ENCODE assay signal across 8 cellular contexts in the genomic region with DNA sequence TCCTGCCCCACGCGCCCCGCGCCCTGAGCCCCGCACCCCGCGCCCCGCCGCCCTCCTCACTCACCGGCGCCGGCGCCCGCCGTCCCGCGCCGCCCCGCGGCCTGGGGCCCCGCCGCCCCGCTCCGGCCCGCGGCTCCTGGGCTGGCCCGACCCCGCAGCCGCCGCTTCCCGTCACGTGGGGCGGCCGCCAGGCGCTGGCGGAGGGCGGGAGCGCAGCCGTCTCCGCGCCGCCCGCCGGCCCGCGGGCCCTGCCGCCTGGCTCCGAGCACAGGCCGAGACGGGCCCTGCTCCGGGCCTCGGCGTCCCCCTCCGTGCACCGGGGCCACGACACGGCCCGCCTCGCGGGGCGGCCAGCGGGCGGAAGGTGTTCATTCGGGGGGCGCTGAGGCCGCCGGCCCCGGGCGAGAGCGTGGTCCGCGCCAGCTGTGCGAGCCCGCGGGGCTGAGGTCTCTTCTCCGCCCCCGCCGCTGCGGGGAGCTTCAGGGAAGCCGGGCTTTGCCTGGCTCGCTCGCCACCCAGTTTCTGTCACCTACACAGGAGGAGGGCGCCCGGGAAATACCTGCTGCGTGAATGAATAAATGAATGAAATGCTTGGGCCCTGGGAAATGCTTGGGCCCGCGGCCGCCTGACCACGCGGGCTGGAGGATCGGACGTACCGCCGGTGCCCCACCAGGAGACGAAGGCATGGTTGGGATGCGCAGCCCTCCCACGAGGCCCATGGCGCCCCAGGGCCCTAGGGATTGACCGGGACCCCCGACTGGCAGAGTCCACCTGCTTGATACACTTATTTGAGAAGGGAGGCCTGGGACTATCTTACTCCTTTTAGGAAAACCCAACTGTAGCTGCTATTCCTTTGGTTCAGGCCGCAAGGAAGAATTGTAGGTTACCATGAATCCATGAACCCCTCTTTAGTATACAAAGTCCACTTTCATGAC. TPM values are rescaled to one million over a fixed set of nuclear protein-coding genes. Genes with fewer than 3 reads are reported as not detected.
DNase-seq lines count a peak whose midpoint lies in the region; ATAC-seq and TF ChIP-seq lines count a peak whose summit lies in the region.

A gene with protein sequence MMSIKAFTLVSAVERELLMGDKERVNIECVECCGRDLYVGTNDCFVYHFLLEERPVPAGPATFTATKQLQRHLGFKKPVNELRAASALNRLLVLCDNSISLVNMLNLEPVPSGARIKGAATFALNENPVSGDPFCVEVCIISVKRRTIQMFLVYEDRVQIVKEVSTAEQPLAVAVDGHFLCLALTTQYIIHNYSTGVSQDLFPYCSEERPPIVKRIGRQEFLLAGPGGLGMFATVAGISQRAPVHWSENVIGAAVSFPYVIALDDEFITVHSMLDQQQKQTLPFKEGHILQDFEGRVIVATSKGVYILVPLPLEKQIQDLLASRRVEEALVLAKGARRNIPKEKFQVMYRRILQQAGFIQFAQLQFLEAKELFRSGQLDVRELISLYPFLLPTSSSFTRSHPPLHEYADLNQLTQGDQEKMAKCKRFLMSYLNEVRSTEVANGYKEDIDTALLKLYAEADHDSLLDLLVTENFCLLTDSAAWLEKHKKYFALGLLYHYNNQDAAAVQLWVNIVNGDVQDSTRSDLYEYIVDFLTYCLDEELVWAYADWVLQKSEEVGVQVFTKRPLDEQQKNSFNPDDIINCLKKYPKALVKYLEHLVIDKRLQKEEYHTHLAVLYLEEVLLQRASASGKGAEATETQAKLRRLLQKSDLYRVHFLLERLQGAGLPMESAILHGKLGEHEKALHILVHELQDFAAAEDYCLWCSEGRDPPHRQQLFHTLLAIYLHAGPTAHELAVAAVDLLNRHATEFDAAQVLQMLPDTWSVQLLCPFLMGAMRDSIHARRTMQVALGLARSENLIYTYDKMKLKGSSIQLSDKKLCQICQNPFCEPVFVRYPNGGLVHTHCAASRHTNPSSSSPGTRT (minus strand): TSS at position 175 of the 935 bp plus-strand sequence. CDS start 21,434 bp downstream, outside the sequence.

- H3K4me3 Mint-ChIP-seq in natural killer cell: peak within 1 kb of the TSS; percentile 87

- H3K4me3 ChIP-seq in BLaER1 (peak within 1 kb of the TSS; percentile 76), OCI-LY7 (ENCODE audit: low read depth, low read length, poor library complexity, severe bottlenecking) (peak within 1 kb of the TSS; percentile 83), subcutaneous abdominal adipose tissue (ENCODE audit: low read depth in 1 of 5, low read length in 5 of 5) (peak within 1 kb of the TSS; percentile 76 to 95 (median 86))

- BruUV-seq in OCI-LY7 (replicated peaks; lab: Mats Ljungman, UMichigan): no TSS peak

- H3K4me1 ChIP-seq in BLaER1 (peaks cover 38% of the 10 kb centered on the region), OCI-LY7 (ENCODE audit: insufficient read depth, low read length, poor library complexity, severe bottlenecking) (peaks cover 18% of the 10 kb centered on the region), subcutaneous abdominal adipose tissue (ENCODE audit: control insufficient read depth in 5 of 5, insufficient read depth in 5 of 5, low read length in 5 of 5) (peaks cover 5 to 36% (median 30%) of the 10 kb centered on the region in 5 donors)

- peaks cover 27% of the 10 kb centered on the region for H3K36me3 ChIP-seq in BLaER1
- peaks cover 28% of the 10 kb centered on the region for H3K36me3 ChIP-seq in OCI-LY7 (ENCODE audit: insufficient read depth, low read length)
- peaks cover 0 to 4% (median 0%) of the 10 kb centered on the region in 5 donors for H3K36me3 ChIP-seq in subcutaneous abdominal adipose tissue (ENCODE audit: control insufficient read depth in 5 of 5, insufficient read depth in 5 of 5, low read length in 5 of 5)

- DNase-seq in OCI-LY7 (ENCODE audit: low spot score) (peak; percentile 80), activated T-helper 1 cell treated with Interleukin-2 at 50 U/mL for 16 hours (ENCODE audit: low read depth) (peak; percentile 49), fibroblast of gingiva (ENCODE audit: low read depth) (peak; percentile 47), natural killer cell (peak; percentile 67)

- H3K27ac ChIP-seq in BLaER1 (peak within 1 kb of the TSS; percentile 98), OCI-LY7 (ENCODE audit: low read depth, low read length, poor library complexity, severe bottlenecking) (peak within 1 kb of the TSS; percentile 37), subcutaneous abdominal adipose tissue (ENCODE audit: low read depth, low read length) (peak within 1 kb of the TSS; percentile 63)

- H3K27ac Mint-ChIP-seq in natural killer cell: peak within 1 kb of the TSS; percentile 85 to 95

- H3K9me3 ChIP-seq in BLaER1 (no peaks in the 10 kb centered on the region), OCI-LY7 (ENCODE audit: low read length) (no peaks in the 10 kb centered on the region), subcutaneous abdominal adipose tissue (ENCODE audit: control insufficient read depth in 5 of 5, low read length in 5 of 5) (no peaks in the 10 kb centered on the region)

- intact Hi-C loops in OCI-LY7 (cut with micrococcal nuclease; ENCODE audit: unreplicated experiment) (loop anchor here (10.0 kb wide), 1 partner anchor 865 kb away; a partner anchor contains a TSS), natural killer cell (cut with micrococcal nuclease) (no loop called here)

- H4K20me1 ChIP-seq in BLaER1: peaks cover 33% of the 10 kb centered on the region
- H4K20me1 ChIP-seq in OCI-LY7 (ENCODE audit: insufficient read depth, low read length): peaks cover 12% of the 10 kb centered on the region; the same call in 1 of the 2 replicates

- POLR2A ChIA-PET in OCI-LY7 (lab: Charles Lee): interaction anchor here (0.6 to 1.5 kb wide), 4 partner anchors 19 to 502 kb away, joined by 3 to 4 read pairs (median 3); no protein-coding TSS in a partner anchor

- peaks cover 44% of the 10 kb centered on the region for H3K79me2 ChIP-seq in OCI-LY7 (ENCODE audit: insufficient read depth, low read depth, low read length)

- no peaks in the 10 kb centered on the region for H3K27me3 Mint-ChIP-seq in natural killer cell (ENCODE audit: low read depth in 2 of 2)

- H3K9me2 ChIP-seq in OCI-LY7 (ENCODE audit: insufficient read depth, low read length): no peaks in the 10 kb centered on the region

- peaks cover 42 to 48% of the 10 kb centered on the region in 2 donors for H3K4me1 Mint-ChIP-seq in natural killer cell

- H3K9ac ChIP-seq in BLaER1: peak within 1 kb of the TSS; percentile 93
- H3K9ac ChIP-seq in subcutaneous abdominal adipose tissue (ENCODE audit: low read length in 5 of 5): peak within 1 kb of the TSS; percentile 77 to 96 (median 87)

- H3K4me2 ChIP-seq in BLaER1 (peak within 1 kb of the TSS; percentile 96), OCI-LY7 (ENCODE audit: low read length) (peak within 1 kb of the TSS; percentile 93)

- no peak for TF ChIP-seq CTCF in OCI-LY7 (conservative IDR thresholded peaks at IDR 0.05; ENCODE audit: low read length)
- TF ChIP-seq CTCF in natural killer cell (IDR thresholded peaks at IDR 0.05): no peak

- peak within 1 kb of the TSS; percentile 95 for H2AFZ ChIP-seq in OCI-LY7 (ENCODE audit: low read length)

- CTCF ChIA-PET in OCI-LY7 (lab: Charles Lee; ENCODE audit: unreplicated experiment): interaction anchor here (1.0 kb wide), 1 partner anchor 10 kb away, joined by 3 read pairs; no protein-coding TSS in a partner anchor

- no peaks in the 10 kb centered on the region for H3K9me3 Mint-ChIP-seq in natural killer cell

- H3K27me3 ChIP-seq in BLaER1: no peaks in the 10 kb centered on the region
- no peaks in the 10 kb centered on the region for H3K27me3 ChIP-seq in subcutaneous abdominal adipose tissue (ENCODE audit: control insufficient read depth in 5 of 5, insufficient read depth in 4 of 5, low read length in 5 of 5)

- H3K36me3 Mint-ChIP-seq in natural killer cell: no peaks in the 10 kb centered on the region

- ATAC-seq in GM19043 (IDR thresholded peaks at IDR 0.05; ENCODE audit: low read depth, unreplicated experiment) (peak; percentile 70), HG03175 (IDR thresholded peaks at IDR 0.05; ENCODE audit: unreplicated experiment) (peak; percentile 80), natural killer cell (peak; percentile 81 to 91 (median 88))

RNA-seq across cellular contexts. Expression of the gene that starts here (rescaled TPM):
- total RNA-seq in OCI-LY7 (2014; rRNA removed; shearing (Covaris generic)): 17.6 and 24.6 TPM in 2 replicates
- total RNA-seq in OCI-LY7 (2022) (20.5 and 22.2 TPM in 2 replicates), natural killer cell (10 to 100 TPM; 22.7 to 31.8 (median 27.7) TPM)

Comparison
In these comparisons a context has a peak if more than half of its experiments do, and no peak if none do; other contexts are left out.
1. Peak in every context shown above with its lines: DNase-seq, ATAC-seq, H3K4me3 ChIP-seq and H3K27ac ChIP-seq.
2. H3K27ac ChIP-seq: peak in every context shown above with its lines; median percentile 98 in BLaER1; 63 in subcutaneous abdominal adipose tissue; 37 in OCI-LY7.